11 cellular contexts compared by ENCODE assay signal in genomic region chr12:113766880-113767878, GRCh38.
A peak's percentile ranks its signal among the peaks of the same experiment; 100 is the strongest.
DNase-seq lines count a peak whose midpoint lies in the region; ATAC-seq and TF ChIP-seq lines count a peak whose summit lies in the region.
"Had no signal": no experiment of that assay in that cellular context is flagged by ENCODE, and none has a peak within 500 bp of the region (broad histone marks: within the 10 kb centered on the region; RNA-seq: fewer than 3 reads in every experiment).

No MANE protein-coding gene starts in this region.

- no peak for TF ChIP-seq POLR2A in breast epithelium (IDR thresholded peaks at IDR 0.05)

- peaks cover 31% of the 10 kb centered on the region for H3K27me3 Mint-ChIP-seq in MCF 10A (ENCODE audit: insufficient read depth, unreplicated experiment)
- H3K27me3 Mint-ChIP-seq in activated CD8-positive, alpha-beta memory T cell treated with anti-CD3 and anti-CD28 coated beads, Interleukin-2, amount 10 ng/mL, durations not matched to agents 7 days and 5 days: no peaks in the 10 kb centered on the region

- H3K36me3 ChIP-seq in breast epithelium (no peaks in the 10 kb centered on the region), tibial artery (no peaks in the 10 kb centered on the region)
- H3K36me3 ChIP-seq: transverse colon had no signal

- H3K9me3 ChIP-seq in breast epithelium (no peaks in the 10 kb centered on the region), tibial artery (no peaks in the 10 kb centered on the region)
- H3K9me3 ChIP-seq: transverse colon had no signal

- no peak overlapping the region for H3K27ac Mint-ChIP-seq in MCF 10A (ENCODE audit: low read depth, unreplicated experiment)
- no peak overlapping the region for H3K27ac Mint-ChIP-seq in activated CD8-positive, alpha-beta memory T cell treated with anti-CD3 and anti-CD28 coated beads, Interleukin-2, amount 10 ng/mL, durations not matched to agents 7 days and 5 days

- CTCF ChIA-PET in MCF 10A (lab: Yijun Ruan, JAX): interaction anchor here (0.6 to 1.6 kb wide), 2 partner anchors 12 to 155 kb away, joined by 3 to 5 read pairs; no protein-coding TSS in a partner anchor
- CTCF ChIA-PET in activated CD8-positive, alpha-beta memory T cell treated with anti-CD3 and anti-CD28 coated beads, Interleukin-2, amount 10 ng/mL, durations not matched to agents 7 days and 5 days (lab: Charles Lee): no interaction called here

- no peaks in the 10 kb centered on the region for H3K9me3 Mint-ChIP-seq in MCF 10A (ENCODE audit: unreplicated experiment)
- H3K9me3 Mint-ChIP-seq in activated CD8-positive, alpha-beta memory T cell treated with anti-CD3 and anti-CD28 coated beads, Interleukin-2, amount 10 ng/mL, durations not matched to agents 7 days and 5 days (ENCODE audit: low read depth): no peaks in the 10 kb centered on the region

- H3K4me3 Mint-ChIP-seq in MCF 10A (ENCODE audit: unreplicated experiment): no peak overlapping the region
- H3K4me3 Mint-ChIP-seq in activated CD8-positive, alpha-beta memory T cell treated with anti-CD3 and anti-CD28 coated beads, Interleukin-2, amount 10 ng/mL, durations not matched to agents 7 days and 5 days: no peak overlapping the region

- H3K36me3 Mint-ChIP-seq in MCF 10A (ENCODE audit: insufficient read depth, unreplicated experiment): no peaks in the 10 kb centered on the region
- no peaks in the 10 kb centered on the region for H3K36me3 Mint-ChIP-seq in activated CD8-positive, alpha-beta memory T cell treated with anti-CD3 and anti-CD28 coated beads, Interleukin-2, amount 10 ng/mL, durations not matched to agents 7 days and 5 days

- TF ChIP-seq CTCF in MCF 10A (IDR thresholded peaks at IDR 0.05; ENCODE audit: unreplicated experiment) (no peak), breast epithelium (IDR thresholded peaks at IDR 0.05) (no peak), tibial artery (IDR thresholded peaks at IDR 0.05) (no peak)

- H3K27ac ChIP-seq in breast epithelium (no peak overlapping the region), tibial artery (no peak overlapping the region)
- H3K27ac ChIP-seq: transverse colon had no signal

- intact Hi-C loops in MCF 10A (cut with micrococcal nuclease) (no loop called here), breast epithelium (cut with DNase I; ENCODE audit: low total_unique reads) (no loop called here), tibial artery (cut with DNase I; ENCODE audit: low total_unique reads) (no loop called here)

- H3K4me1 ChIP-seq in breast epithelium: no peaks in the 10 kb centered on the region
- H3K4me1 ChIP-seq in tibial artery: no peaks in the 10 kb centered on the region
- H3K4me1 ChIP-seq: transverse colon had no signal

- POLR2A ChIA-PET in MCF 10A (lab: Yijun Ruan, JAX): no interaction called here

- DNase-seq in MCF 10A (ENCODE audit: unreplicated experiment) (peak; percentile 56), breast epithelium (ENCODE audit: low spot score in 2 of 2) (no peak), foreskin melanocyte (peak; percentile 44), retina (no peak), NCI-H2081 (lab: John Stamatoyannopoulos, UW) (no peak), tibial artery (no peak)
- DNase-seq in activated CD8-positive, alpha-beta memory T cell treated with anti-CD3 and anti-CD28 coated beads, Interleukin-2, amount 10 ng/mL, durations not matched to agents 7 days and 5 days: no peak
- DNase-seq: C1 segment of cervical spinal cord, NCI-H1694 treated with DMSO at 0.1 percent for 48 hours, transverse colon had no signal

- H3K4me1 Mint-ChIP-seq in MCF 10A (ENCODE audit: insufficient read depth, unreplicated experiment): no peaks in the 10 kb centered on the region
- no peaks in the 10 kb centered on the region for H3K4me1 Mint-ChIP-seq in activated CD8-positive, alpha-beta memory T cell treated with anti-CD3 and anti-CD28 coated beads, Interleukin-2, amount 10 ng/mL, durations not matched to agents 7 days and 5 days

- ATAC-seq in SK-N-SH treated with all-trans-retinoic acid at 6 μM for 48 hours: peak; percentile 95
- ATAC-seq in activated CD8-positive, alpha-beta memory T cell treated with anti-CD3 and anti-CD28 coated beads, Interleukin-2, amount 10 ng/mL, durations not matched to agents 7 days and 5 days: no peak

- no TSS peak for BruUV-seq in MCF 10A (replicated peaks; lab: Mats Ljungman, UMichigan)

- H3K4me3 ChIP-seq in breast epithelium (no peak overlapping the region), tibial artery (no peak overlapping the region)
- H3K4me3 ChIP-seq: transverse colon had no signal

- peaks cover 0 to 33% of the 10 kb centered on the region in 2 donors for H3K27me3 ChIP-seq in breast epithelium
- peaks cover 0 to 45% of the 10 kb centered on the region in 2 donors for H3K27me3 ChIP-seq in tibial artery

TF ChIP-seq in SK-N-SH treated with all-trans-retinoic acid at 6 μM for 48 hours, 23 proteins besides CTCF, POLR2A, EP300 and RAD21:
- TF ChIP-seq ZNF8 (CRISPR knock-in tag; IDR thresholded peaks at IDR 0.05): no peak
- TF ChIP-seq ARNTL (CRISPR knock-in tag; IDR thresholded peaks at IDR 0.05; ENCODE audit: borderline replicate concordance, low read depth): no peak
- TF ChIP-seq GLIS3 (CRISPR knock-in tag; IDR thresholded peaks at IDR 0.05): no peak
- no peak for TF ChIP-seq RARB (CRISPR knock-in tag; IDR thresholded peaks at IDR 0.05)
- TF ChIP-seq OSR1 (CRISPR knock-in tag; IDR thresholded peaks at IDR 0.05): no peak
- TF ChIP-seq TCF4 (CRISPR knock-in tag; IDR thresholded peaks at IDR 0.05; ENCODE audit: borderline replicate concordance): no peak
- no peak for TF ChIP-seq SNAI2 (CRISPR knock-in tag; IDR thresholded peaks at IDR 0.05)
- no peak for TF ChIP-seq ISL1 (CRISPR knock-in tag; IDR thresholded peaks at IDR 0.05)
- no peak for TF ChIP-seq ESRRG (CRISPR knock-in tag; IDR thresholded peaks at IDR 0.05)
- no peak for TF ChIP-seq CREB5 (CRISPR knock-in tag; IDR thresholded peaks at IDR 0.05; ENCODE audit: low read depth)
- TF ChIP-seq ZFP3 (CRISPR knock-in tag; IDR thresholded peaks at IDR 0.05): no peak
- TF ChIP-seq PATZ1 (CRISPR knock-in tag; IDR thresholded peaks at IDR 0.05; ENCODE audit: borderline replicate concordance): no peak
- no peak for TF ChIP-seq CSRNP3 (CRISPR knock-in tag; IDR thresholded peaks at IDR 0.05)
- no peak for TF ChIP-seq ZFP30 (CRISPR knock-in tag; IDR thresholded peaks at IDR 0.05)
- TF ChIP-seq POU6F1 (CRISPR knock-in tag; IDR thresholded peaks at IDR 0.05; ENCODE audit: borderline replicate concordance, low read depth): no peak
- TF ChIP-seq CSDC2 (CRISPR knock-in tag; IDR thresholded peaks at IDR 0.05): no peak
- no peak for TF ChIP-seq TOX (CRISPR knock-in tag; IDR thresholded peaks at IDR 0.05; ENCODE audit: borderline replicate concordance)

Comparison
In these comparisons a context has a peak if more than half of its experiments do, and no peak if none do; other contexts are left out.
1. DNase-seq: peak in MCF 10A (single experiment) and foreskin melanocyte (single experiment); none in breast epithelium (0 of 2), retina (single experiment), NCI-H2081 (0 of 2), activated CD8-positive, alpha-beta memory T cell treated with anti-CD3 and anti-CD28 coated beads, Interleukin-2, amount 10 ng/mL, durations not matched to agents 7 days and 5 days (single experiment) and tibial artery (0 of 2).